In genomic region chr1:45864124-45864721, GRCh38 we compare ENCODE assay signal across 10 cellular contexts.
DNase-seq lines count a peak whose midpoint lies in the region; ATAC-seq, FAIRE-seq and TF ChIP-seq lines count a peak whose summit lies in the region.
"Had no signal": no experiment of that assay in that cellular context is flagged by ENCODE, and none has a peak within 500 bp of the region (broad histone marks: within the 10 kb centered on the region; RNA-seq: fewer than 3 reads in every experiment).

No MANE protein-coding gene starts in this region.

- peak overlapping the region; percentile 67 for H3K4me3 Mint-ChIP-seq in astrocyte (ENCODE audit: unreplicated experiment)
- peak overlapping the region; percentile 55 for H3K4me3 Mint-ChIP-seq in mesothelial cell of epicardium
- no peak overlapping the region for H3K4me3 Mint-ChIP-seq in activated CD8-positive, alpha-beta memory T cell treated with anti-CD3 and anti-CD28 coated beads, Interleukin-2, amount 10 ng/mL, durations not matched to agents 7 days and 5 days
- no peak overlapping the region for H3K4me3 Mint-ChIP-seq in endothelial cell (ENCODE audit: unreplicated experiment)
- H3K4me3 Mint-ChIP-seq: stimulated activated naive B cell treated with anti-CD40 and anti-IgM and Interleukin-4, amounts not matched to agents 10 μg/mL and 1 μg/mL and 100 μg/mL, for 72 hours had no signal

- H2BK5ac ChIP-seq in IMR-90 (ENCODE audit: low read depth, low read length, poor library complexity, severe bottlenecking): peak overlapping the region; percentile 56

- H2BK120ac ChIP-seq in IMR-90 (ENCODE audit: low read depth, low read length): 0 out of 2 replicates have a peak overlapping the region, but pooled peaks have one; percentile 20

- ATAC-seq in IMR-90 (ENCODE audit: low read depth) (peak; percentile 43), HG03565 (IDR thresholded peaks at IDR 0.05; ENCODE audit: unreplicated experiment) (no peak)
- ATAC-seq in activated CD8-positive, alpha-beta memory T cell treated with anti-CD3 and anti-CD28 coated beads, Interleukin-2, amount 10 ng/mL, durations not matched to agents 7 days and 5 days: no peak
- ATAC-seq: stimulated activated naive B cell treated with anti-CD40 and anti-IgM and Interleukin-4, amounts not matched to agents 10 μg/mL and 1 μg/mL and 100 μg/mL, for 72 hours had no signal

- H3K9me1 ChIP-seq in IMR-90 (ENCODE audit: insufficient read depth, low read length): 0 out of 2 replicates have a peak, but pooled peaks cover 2% of the 10 kb centered on the region

- H3K4me2 ChIP-seq in IMR-90 (ENCODE audit: low read depth, low read length) (peak overlapping the region; percentile 100), astrocyte (ENCODE audit: low read length) (peak overlapping the region; percentile 91)

- peak; percentile 17 for FAIRE-seq in astrocyte (lab: Jason Lieb, UNC)

- H4K20me1 ChIP-seq in IMR-90 (ENCODE audit: insufficient read depth, low read length) (no peaks in the 10 kb centered on the region; the same call in 1 of the 2 replicates), astrocyte (ENCODE audit: insufficient read depth, low read length) (peaks cover 4% of the 10 kb centered on the region)

- no peaks in the 10 kb centered on the region for H3K27me3 Mint-ChIP-seq in astrocyte (ENCODE audit: low read depth, unreplicated experiment)
- H3K27me3 Mint-ChIP-seq in mesothelial cell of epicardium (ENCODE audit: low read depth): no peaks in the 10 kb centered on the region
- H3K27me3 Mint-ChIP-seq in activated CD8-positive, alpha-beta memory T cell treated with anti-CD3 and anti-CD28 coated beads, Interleukin-2, amount 10 ng/mL, durations not matched to agents 7 days and 5 days: peaks cover 3% of the 10 kb centered on the region
- no peaks in the 10 kb centered on the region for H3K27me3 Mint-ChIP-seq in endothelial cell (ENCODE audit: unreplicated experiment)
- H3K27me3 Mint-ChIP-seq: stimulated activated naive B cell treated with anti-CD40 and anti-IgM and Interleukin-4, amounts not matched to agents 10 μg/mL and 1 μg/mL and 100 μg/mL, for 72 hours had no signal

- no peak overlapping the region for H2BK15ac ChIP-seq in IMR-90 (ENCODE audit: low read depth, low read length)

- BruUV-seq in A673 (replicated peaks; lab: Mats Ljungman, UMichigan) (no TSS peak), IMR-90 (replicated peaks; lab: Mats Ljungman, UMichigan) (no TSS peak)

- peaks cover 26% of the 10 kb centered on the region for H3K4me1 Mint-ChIP-seq in astrocyte (ENCODE audit: low read depth, unreplicated experiment)
- peaks cover 37% of the 10 kb centered on the region for H3K4me1 Mint-ChIP-seq in mesothelial cell of epicardium
- H3K4me1 Mint-ChIP-seq in activated CD8-positive, alpha-beta memory T cell treated with anti-CD3 and anti-CD28 coated beads, Interleukin-2, amount 10 ng/mL, durations not matched to agents 7 days and 5 days: peaks cover 14% of the 10 kb centered on the region
- H3K4me1 Mint-ChIP-seq in endothelial cell (ENCODE audit: unreplicated experiment): peaks cover 4% of the 10 kb centered on the region

- peak overlapping the region; percentile 89 for H3K14ac ChIP-seq in IMR-90 (replicated peaks; ENCODE audit: low read depth, low read length)

- no peak overlapping the region for H2BK20ac ChIP-seq in IMR-90 (ENCODE audit: low read depth, low read length)

- peak; percentile 57 for DNase-seq in A673 (ENCODE audit: low spot score)
- no peak for DNase-seq in IMR-90
- DNase-seq in astrocyte (ENCODE audit: low read depth): no peak
- no peak for DNase-seq in mesothelial cell of epicardium (ENCODE audit: low spot score in 2 of 2, unreplicated experiment in 2 of 2)
- DNase-seq in activated CD8-positive, alpha-beta memory T cell treated with anti-CD3 and anti-CD28 coated beads, Interleukin-2, amount 10 ng/mL, durations not matched to agents 7 days and 5 days: no peak
- no peak for DNase-seq in endothelial cell (ENCODE audit: low spot score)
- no peak for DNase-seq in foreskin melanocyte
- DNase-seq: activated T-cell treated with anti-CD3 and anti-CD28 coated beads, Interleukin-2, amount 50 U/mL, for 48 hours; stimulated activated naive B cell treated with anti-CD40 and anti-IgM and Interleukin-4, amounts not matched to agents 10 μg/mL and 1 μg/mL and 100 μg/mL, for 72 hours had no signal

- H3K27me3 ChIP-seq in A673 (replicated peaks; ENCODE audit: insufficient read depth, low read depth, low read length, poor library complexity) (no peaks in the 10 kb centered on the region), IMR-90 (ENCODE audit: control insufficient read depth, insufficient read depth, low read length) (no peaks in the 10 kb centered on the region), astrocyte (ENCODE audit: insufficient read depth, low read length) (no peaks in the 10 kb centered on the region)

- H4K91ac ChIP-seq in IMR-90 (ENCODE audit: insufficient read depth, low read depth, low read length): no peak overlapping the region

- H3K9me3 ChIP-seq in A673 (ENCODE audit: low read depth, low read length, poor library complexity, severe bottlenecking) (no peaks in the 10 kb centered on the region), IMR-90 (ENCODE audit: control insufficient read depth, insufficient read depth, low read length) (no peaks in the 10 kb centered on the region), astrocyte (ENCODE audit: insufficient read depth, low read depth, low read length) (no peaks in the 10 kb centered on the region)

- H3K4ac ChIP-seq in IMR-90 (ENCODE audit: low read depth, low read length): peak overlapping the region; percentile 49

- H4K5ac ChIP-seq in IMR-90 (ENCODE audit: low read depth, low read length): 0 out of 2 replicates have a peak overlapping the region, but pooled peaks have one; percentile 25

- H3K27ac Mint-ChIP-seq in astrocyte (ENCODE audit: unreplicated experiment) (peak overlapping the region; percentile 1), mesothelial cell of epicardium (peak overlapping the region; percentile 7), endothelial cell (ENCODE audit: unreplicated experiment) (no peak overlapping the region)
- no peak overlapping the region for H3K27ac Mint-ChIP-seq in activated CD8-positive, alpha-beta memory T cell treated with anti-CD3 and anti-CD28 coated beads, Interleukin-2, amount 10 ng/mL, durations not matched to agents 7 days and 5 days
- H3K27ac Mint-ChIP-seq: stimulated activated naive B cell treated with anti-CD40 and anti-IgM and Interleukin-4, amounts not matched to agents 10 μg/mL and 1 μg/mL and 100 μg/mL, for 72 hours had no signal

- H3K23ac ChIP-seq in IMR-90 (ENCODE audit: low read depth, low read length): peak overlapping the region; percentile 88

- in situ Hi-C loops in IMR-90 (cut with MboI; ENCODE audit: low sequenced_read_pairs): no loop called here

- H3K9me3 Mint-ChIP-seq in astrocyte (ENCODE audit: unreplicated experiment) (peaks cover 3% of the 10 kb centered on the region), mesothelial cell of epicardium (no peaks in the 10 kb centered on the region), endothelial cell (ENCODE audit: unreplicated experiment) (no peaks in the 10 kb centered on the region)
- no peaks in the 10 kb centered on the region for H3K9me3 Mint-ChIP-seq in activated CD8-positive, alpha-beta memory T cell treated with anti-CD3 and anti-CD28 coated beads, Interleukin-2, amount 10 ng/mL, durations not matched to agents 7 days and 5 days (ENCODE audit: low read depth)
- H3K9me3 Mint-ChIP-seq: stimulated activated naive B cell treated with anti-CD40 and anti-IgM and Interleukin-4, amounts not matched to agents 10 μg/mL and 1 μg/mL and 100 μg/mL, for 72 hours had no signal

- no peak for TF ChIP-seq POLR2A in IMR-90 (IDR thresholded peaks at IDR 0.05; ENCODE audit: low read depth, low read length)

- TF ChIP-seq RAD21 in IMR-90 (IDR thresholded peaks at IDR 0.05; ENCODE audit: low read length): no peak

- H3K56ac ChIP-seq in IMR-90 (ENCODE audit: extremely low read depth, insufficient read depth, low read length): no peak overlapping the region

- 0% methylated on average over 2 of the region's 10 CpGs; no CpG with 5 or more reads in 1 of the 2 experiments for WGBS in IMR-90 (ENCODE audit: extremely low coverage in 2 of 2, insufficient read length in 1 of 2), 2 experiments

- H3K4me3 ChIP-seq in A673 (ENCODE audit: low read depth, low read length, poor library complexity, severe bottlenecking) (peak overlapping the region; percentile 32), IMR-90 (ENCODE audit: insufficient read depth, low read depth, low read length) (peak overlapping the region; percentile 73), astrocyte (ENCODE audit: insufficient read depth, low read depth, low read length) (peak overlapping the region; percentile 60)

- H3K79me2 ChIP-seq in astrocyte (ENCODE audit: insufficient read depth, low read length): peaks cover 34% of the 10 kb centered on the region

- H2AFZ ChIP-seq in IMR-90 (replicated peaks; ENCODE audit: low read length, poor library complexity) (peak overlapping the region; percentile 85), astrocyte (ENCODE audit: low read depth, low read length) (peak overlapping the region; percentile 59)

- peaks cover 18 to 64% of the 10 kb centered on the region in 2 experiments for H3K79me1 ChIP-seq in IMR-90 (ENCODE audit: low read depth in 1 of 2, low read length in 2 of 2)

- POLR2A ChIA-PET in A673 (lab: Charles Lee; ENCODE audit: low non-redundant PET): interaction anchor here (0.5 kb wide), 1 partner anchor 241 kb away, joined by 3 read pairs; no protein-coding TSS in a partner anchor
- POLR2A ChIA-PET in IMR-90 (lab: Charles Lee; ENCODE audit: unreplicated experiment): no interaction called here

- H2AK9ac ChIP-seq in IMR-90 (replicated peaks; ENCODE audit: low read depth, low read length, poor library complexity): peak overlapping the region; percentile 68

- CTCF ChIA-PET in A673 (lab: Charles Lee): no interaction called here
- CTCF ChIA-PET in IMR-90 (lab: Yijun Ruan, JAX): no interaction called here
- CTCF ChIA-PET in activated CD8-positive, alpha-beta memory T cell treated with anti-CD3 and anti-CD28 coated beads, Interleukin-2, amount 10 ng/mL, durations not matched to agents 7 days and 5 days (lab: Charles Lee): no interaction called here

- H3K36me3 ChIP-seq in A673 (ENCODE audit: insufficient read depth, low read length, poor library complexity, severe bottlenecking) (no peaks in the 10 kb centered on the region), IMR-90 (ENCODE audit: control insufficient read depth, insufficient read depth, low read length) (no peaks in the 10 kb centered on the region), astrocyte (ENCODE audit: insufficient read depth, low read length) (no peaks in the 10 kb centered on the region)

- peak overlapping the region in 1 of 2 experiments; percentile 71; a peak in 2 of 4 replicates for H4K8ac ChIP-seq in IMR-90 (ENCODE audit: low read depth in 2 of 2, low read length in 2 of 2)

- H3K9ac ChIP-seq in IMR-90 (ENCODE audit: low read depth, low read length): peak overlapping the region; percentile 73
- peak overlapping the region; percentile 76 for H3K9ac ChIP-seq in astrocyte (ENCODE audit: low read length)

- H3K27ac ChIP-seq in A673 (ENCODE audit: low read depth, low read length, poor library complexity, severe bottlenecking) (peak overlapping the region; percentile 61), IMR-90 (ENCODE audit: insufficient read depth, low read length) (peak overlapping the region; percentile 43), astrocyte (ENCODE audit: low read depth, low read length) (no peak overlapping the region)

- H3K18ac ChIP-seq in IMR-90 (ENCODE audit: low read depth, low read length): peak overlapping the region; percentile 76

- intact Hi-C loops in A673 (cut with micrococcal nuclease; ENCODE audit: unreplicated experiment): no loop called here
- intact Hi-C loops in IMR-90 (cut with micrococcal nuclease): no loop called here

- TF ChIP-seq CTCF in A673 (conservative IDR thresholded peaks at IDR 0.05; ENCODE audit: low read depth, low read length): no peak
- TF ChIP-seq CTCF in IMR-90 (conservative IDR thresholded peaks at IDR 0.05; ENCODE audit: low read depth, low read length): no peak
- no peak for TF ChIP-seq CTCF in astrocyte (IDR thresholded peaks at IDR 0.05; ENCODE audit: insufficient read depth, low read depth, low read length)
- no peak for TF ChIP-seq CTCF in mesothelial cell of epicardium (IDR thresholded peaks at IDR 0.05; ENCODE audit: unreplicated experiment)
- TF ChIP-seq CTCF in endothelial cell (IDR thresholded peaks at IDR 0.05; ENCODE audit: unreplicated experiment): no peak

- H2AK5ac ChIP-seq in IMR-90 (ENCODE audit: low read depth, low read length): 0 out of 2 replicates have a peak overlapping the region, but pooled peaks have one; percentile 35

- dilution Hi-C loops in IMR-90 (cut with HindIII; ENCODE audit: low sequenced_read_pairs, unreplicated experiment): no loop called here

- H3K36me3 Mint-ChIP-seq in astrocyte (ENCODE audit: low read depth, unreplicated experiment) (peaks cover 2% of the 10 kb centered on the region), mesothelial cell of epicardium (no peaks in the 10 kb centered on the region), endothelial cell (ENCODE audit: low read depth, unreplicated experiment) (no peaks in the 10 kb centered on the region)
- peaks cover 5% of the 10 kb centered on the region for H3K36me3 Mint-ChIP-seq in activated CD8-positive, alpha-beta memory T cell treated with anti-CD3 and anti-CD28 coated beads, Interleukin-2, amount 10 ng/mL, durations not matched to agents 7 days and 5 days

- H3K4me1 ChIP-seq in A673 (ENCODE audit: insufficient read depth, low read length, poor library complexity, severe bottlenecking): peaks cover 28% of the 10 kb centered on the region
- H3K4me1 ChIP-seq in IMR-90 (ENCODE audit: control insufficient read depth, insufficient read depth, low read length): peaks cover 8% of the 10 kb centered on the region; the same call in 1 of the 2 replicates
- peaks cover 4% of the 10 kb centered on the region for H3K4me1 ChIP-seq in astrocyte (ENCODE audit: insufficient read depth, low read length)

Comparison
In these comparisons a context has a peak if more than half of its experiments do, and no peak if none do; other contexts are left out.
1. H3K27ac Mint-ChIP-seq: peak in astrocyte (single experiment) and mesothelial cell of epicardium (single experiment); none in activated CD8-positive, alpha-beta memory T cell treated with anti-CD3 and anti-CD28 coated beads, Interleukin-2, amount 10 ng/mL, durations not matched to agents 7 days and 5 days (single experiment) and endothelial cell (single experiment).
2. H3K4me3 Mint-ChIP-seq: peak in astrocyte (single experiment) and mesothelial cell of epicardium (single experiment); none in activated CD8-positive, alpha-beta memory T cell treated with anti-CD3 and anti-CD28 coated beads, Interleukin-2, amount 10 ng/mL, durations not matched to agents 7 days and 5 days (single experiment) and endothelial cell (single experiment).
3. Peak in every context shown above with its lines, with median percentiles within 50 percentile points of each other: H3K4me3 ChIP-seq.